In the genomic region with DNA sequence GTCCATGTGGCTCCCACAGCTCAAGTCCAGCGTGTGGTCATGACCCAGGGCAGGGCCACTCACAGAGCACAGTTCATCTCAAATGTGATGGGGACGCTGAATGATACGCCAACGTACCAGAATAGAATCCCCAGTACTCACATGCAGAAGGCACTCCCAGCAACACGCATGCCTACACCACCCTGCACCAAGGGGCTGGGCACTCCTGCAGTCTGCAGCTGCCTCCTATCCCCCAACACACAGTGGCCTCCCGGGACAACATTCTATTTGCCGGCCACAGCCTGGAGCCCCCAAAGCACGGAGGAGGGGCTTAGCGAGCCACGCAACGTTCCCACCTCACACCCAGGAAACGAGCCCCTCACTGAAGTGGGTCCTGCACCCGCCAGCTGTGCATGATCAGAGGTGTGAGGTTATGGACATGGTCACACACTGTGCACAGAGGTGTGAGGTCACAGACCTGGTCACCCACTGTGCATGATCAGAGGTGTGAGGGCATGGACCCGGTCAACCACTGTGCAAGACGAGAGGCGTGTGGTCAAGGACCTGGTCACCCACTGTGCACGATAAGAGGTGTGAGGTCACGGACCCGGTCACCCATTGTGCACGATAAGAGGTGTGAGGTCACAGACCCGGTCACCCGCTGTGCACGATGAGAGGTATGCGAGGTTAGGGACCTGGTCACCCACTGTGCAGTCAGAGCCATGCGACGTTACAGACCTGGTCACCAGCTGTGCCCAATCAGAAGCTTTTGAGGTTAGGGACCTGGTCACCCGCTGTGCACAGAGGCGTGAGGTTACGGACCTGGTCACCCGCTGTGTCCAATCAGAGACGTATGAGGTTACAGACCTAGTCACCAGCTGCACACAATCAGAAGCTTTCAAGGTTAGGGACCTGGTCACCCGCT, we compare ENCODE assay signal across 11 cellular contexts.
"Had no signal": no experiment of that assay in that cellular context is flagged by ENCODE, and none has a peak within 500 bp of the region (broad histone marks: within the 10 kb centered on the region; RNA-seq: fewer than 3 reads in every experiment).

No MANE protein-coding gene starts in this region.

- H3K4me3 ChIP-seq: esophagus muscularis mucosa, left lung, uterus had no signal

- DNase-seq: activated CD4-positive, CD25-positive, alpha-beta regulatory T cell; islet precursor cell; T-helper 17 cell had no signal

- H3K27me3 Mint-ChIP-seq: activated naive CD4-positive, alpha-beta T cell treated with anti-CD3 and anti-CD28 coated beads, Interleukin-2, amount 50 U/mL, for 24 hours; brain had no signal

- H3K36me3 Mint-ChIP-seq: activated naive CD4-positive, alpha-beta T cell treated with anti-CD3 and anti-CD28 coated beads, Interleukin-2, amount 50 U/mL, for 24 hours; memory B cell had no signal

- H3K9me3 ChIP-seq: esophagus muscularis mucosa, left lung, uterus had no signal

- H3K9me3 Mint-ChIP-seq: activated naive CD4-positive, alpha-beta T cell treated with anti-CD3 and anti-CD28 coated beads, Interleukin-2, amount 50 U/mL, for 24 hours; activated T-helper 2 cell treated with anti-CD3 and anti-CD28 coated beads, Interferon-gamma antibody, Interleukin-2, Interleukin-4, amounts not matched to agents 10 μg/mL and 5 μg/mL and 100 μg/mL, durations not matched to agents 14 hours and 24 hours and 36 hours; brain; memory B cell; nephron had no signal

- H3K4me3 Mint-ChIP-seq: activated naive CD4-positive, alpha-beta T cell treated with anti-CD3 and anti-CD28 coated beads, Interleukin-2, amount 50 U/mL, for 24 hours; brain; memory B cell; nephron; T-helper 17 cell had no signal

- H3K27ac ChIP-seq: left lung, uterus had no signal

- ATAC-seq: left lung, T-helper 17 cell had no signal

- H3K27me3 ChIP-seq: esophagus muscularis mucosa, left lung, uterus had no signal

- H3K36me3 ChIP-seq: left lung, uterus had no signal

- H3K27ac Mint-ChIP-seq: activated naive CD4-positive, alpha-beta T cell treated with anti-CD3 and anti-CD28 coated beads, Interleukin-2, amount 50 U/mL, for 24 hours; activated T-helper 2 cell treated with anti-CD3 and anti-CD28 coated beads, Interferon-gamma antibody, Interleukin-2, Interleukin-4, amounts not matched to agents 10 μg/mL and 5 μg/mL and 100 μg/mL, durations not matched to agents 14 hours and 24 hours and 36 hours; memory B cell; nephron; T-helper 17 cell had no signal
